In genomic region chr6:32705164-32705563, GRCh38 we compare ENCODE assay signal across 7 cellular contexts. TPM values are rescaled to one million over a fixed set of nuclear protein-coding genes. Genes with fewer than 3 reads are reported as not detected.
"Had no signal": no experiment of that assay in that cellular context is flagged by ENCODE, and none has a peak within 500 bp of the region (broad histone marks: within the 10 kb centered on the region; RNA-seq: fewer than 3 reads in every experiment).

No MANE protein-coding gene starts in this region.

RNA-seq across cellular contexts. Expression of gene HLA-DQA2, which starts 36.0 kb away (rescaled TPM):
- total RNA-seq: GM23248, GM23338, H1, H4, H7, H9, HFFc6 had no signal
- polyA plus RNA-seq: GM23248, GM23338, H1 had no signal

RNA-seq across cellular contexts. Expression of gene HLA-DQB1, which starts 38.7 kb away (rescaled TPM):
- total RNA-seq: GM23248, H4, HFFc6 had no signal
- polyA plus RNA-seq: GM23248 had no signal

RNA-seq across cellular contexts. Expression of gene HLA-DQB2, which starts 58.2 kb away (rescaled TPM):
- total RNA-seq: GM23248, GM23338, H1, H4, H7, H9, HFFc6 had no signal
- polyA plus RNA-seq: GM23248, GM23338, H1 had no signal
